In the genomic region with DNA sequence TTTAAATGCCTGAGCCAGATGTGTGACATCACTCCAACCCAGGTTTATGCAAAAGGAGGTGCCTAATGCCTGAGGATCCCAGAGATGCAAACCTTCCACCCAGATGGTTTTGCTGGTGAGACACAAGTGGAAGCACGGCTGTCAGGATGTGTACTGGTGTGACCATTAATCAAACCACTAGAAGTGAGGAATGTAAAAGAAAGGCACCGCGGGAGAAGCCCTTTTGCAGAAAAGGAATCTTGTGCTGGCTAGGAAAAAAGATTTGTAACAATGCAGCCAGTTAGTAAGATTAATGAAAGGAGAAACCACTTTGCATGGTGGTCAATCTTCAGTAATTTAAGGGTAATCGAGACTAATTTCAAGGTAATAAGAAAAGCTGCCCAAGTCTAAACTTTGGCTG, we compare ENCODE assay signal across 27 cellular contexts.
"Had no signal": no experiment of that assay in that cellular context is flagged by ENCODE, and none has a peak within 500 bp of the region (broad histone marks: within the 10 kb centered on the region; RNA-seq: fewer than 3 reads in every experiment).

No MANE protein-coding gene starts in this region.

- H3K4me1 ChIP-seq: left lung, prostate gland, right atrium auricular region, suprapubic skin had no signal

- H3K27me3 Mint-ChIP-seq: activated naive CD8-positive, alpha-beta T cell treated with anti-CD3 and anti-CD28 coated beads, Interleukin-2, amount 10 ng/mL, durations not matched to agents 7 days and 5 days; dendritic cell treated with granulocyte-macrophage colony-stimulating factor and Interleukin-4, amounts not matched to agents 40 ng/mL and 50 ng/mL, for 4 days had no signal

- H3K4me3 Mint-ChIP-seq: activated naive CD8-positive, alpha-beta T cell treated with anti-CD3 and anti-CD28 coated beads, Interleukin-2, amount 10 ng/mL, durations not matched to agents 7 days and 5 days; activated T-cell treated with anti-CD3 and anti-CD28 coated beads, Interleukin-2, amount 50 U/mL, for 4 hours; dendritic cell treated with granulocyte-macrophage colony-stimulating factor and Interleukin-4, amounts not matched to agents 40 ng/mL and 50 ng/mL, for 4 days; natural killer cell; stimulated activated effector memory CD8-positive, alpha-beta T cell treated with anti-CD3 and anti-CD28 coated beads, Interleukin-12 subunit alpha, Interleukin-12 subunit beta, amount 100 ng/mL, for 72 hours; T-helper 17 cell had no signal

- ATAC-seq: activated T-cell treated with anti-CD3 and anti-CD28 coated beads, Interleukin-2, amount 50 U/mL, for 4 hours; heart right ventricle; left lung; natural killer cell; stimulated activated effector memory CD8-positive, alpha-beta T cell treated with anti-CD3 and anti-CD28 coated beads, Interleukin-12 subunit alpha, Interleukin-12 subunit beta, amount 100 ng/mL, for 72 hours; T-helper 17 cell had no signal

- H3K27ac ChIP-seq: brain microvascular endothelial cell, heart right ventricle, left lung, neutrophil, ovary, prostate gland, right atrium auricular region, stomach, suprapubic skin, tibial nerve had no signal

- H3K27ac Mint-ChIP-seq: activated naive CD8-positive, alpha-beta T cell treated with anti-CD3 and anti-CD28 coated beads, Interleukin-2, amount 10 ng/mL, durations not matched to agents 7 days and 5 days; dendritic cell treated with granulocyte-macrophage colony-stimulating factor and Interleukin-4, amounts not matched to agents 40 ng/mL and 50 ng/mL, for 4 days; natural killer cell; stimulated activated effector memory CD8-positive, alpha-beta T cell treated with anti-CD3 and anti-CD28 coated beads, Interleukin-12 subunit alpha, Interleukin-12 subunit beta, amount 100 ng/mL, for 72 hours; T-helper 17 cell had no signal

- H3K4me1 Mint-ChIP-seq: activated naive CD8-positive, alpha-beta T cell treated with anti-CD3 and anti-CD28 coated beads, Interleukin-2, amount 10 ng/mL, durations not matched to agents 7 days and 5 days; natural killer cell; stimulated activated effector memory CD8-positive, alpha-beta T cell treated with anti-CD3 and anti-CD28 coated beads, Interleukin-12 subunit alpha, Interleukin-12 subunit beta, amount 100 ng/mL, for 72 hours; T-helper 17 cell had no signal

- DNase-seq: activated CD4-positive, alpha-beta T cell treated with anti-CD3 and anti-CD28 coated beads for 4 hours; activated CD4-positive, alpha-beta T cell treated with anti-CD3 and anti-CD28 coated beads, Interleukin-2, amount 50 U/mL, for 48 hours; activated CD4-positive, CD25-positive, alpha-beta regulatory T cell; activated CD8-positive, alpha-beta memory T cell treated with anti-CD3 and anti-CD28 coated beads, Interleukin-2, amount 50 U/mL, for 48 hours; activated naive CD4-positive, alpha-beta T cell treated with Interleukin-2 at 50 U/mL for 16 hours; activated naive CD8-positive, alpha-beta T cell treated with anti-CD3 and anti-CD28 coated beads, Interleukin-2, amount 10 ng/mL, durations not matched to agents 7 days and 5 days; activated T-cell treated with anti-CD3 and anti-CD28 coated beads, Interleukin-2, amount 50 U/mL, for 4 hours; amygdala; caudate nucleus; effector CD4-positive, alpha-beta T cell; erythroblast; heart right ventricle; left lung; midbrain; natural killer cell; ovary; stomach; SW 1271; T-helper 17 cell had no signal

- H3K4me3 ChIP-seq: heart right ventricle, left lung, ovary, prostate gland, right atrium auricular region, stomach, suprapubic skin, tibial nerve had no signal

- H3K9me3 Mint-ChIP-seq: activated naive CD8-positive, alpha-beta T cell treated with anti-CD3 and anti-CD28 coated beads, Interleukin-2, amount 10 ng/mL, durations not matched to agents 7 days and 5 days; activated T-cell treated with anti-CD3 and anti-CD28 coated beads, Interleukin-2, amount 50 U/mL, for 4 hours; dendritic cell treated with granulocyte-macrophage colony-stimulating factor and Interleukin-4, amounts not matched to agents 40 ng/mL and 50 ng/mL, for 4 days; natural killer cell had no signal

- H3K9me3 ChIP-seq: heart right ventricle, left lung, neutrophil, ovary, prostate gland, right atrium auricular region, stomach, suprapubic skin, tibial nerve had no signal

- H3K36me3 Mint-ChIP-seq: activated naive CD8-positive, alpha-beta T cell treated with anti-CD3 and anti-CD28 coated beads, Interleukin-2, amount 10 ng/mL, durations not matched to agents 7 days and 5 days; natural killer cell; stimulated activated effector memory CD8-positive, alpha-beta T cell treated with anti-CD3 and anti-CD28 coated beads, Interleukin-12 subunit alpha, Interleukin-12 subunit beta, amount 100 ng/mL, for 72 hours had no signal

- H3K27me3 ChIP-seq: brain microvascular endothelial cell, heart right ventricle, left lung, neutrophil, ovary, right atrium auricular region, stomach, suprapubic skin, tibial nerve had no signal

- H3K36me3 ChIP-seq: brain microvascular endothelial cell, heart right ventricle, left lung, neutrophil, ovary, prostate gland, right atrium auricular region, stomach, suprapubic skin had no signal
